Comparison of ENCODE assay signal across 14 cellular contexts in genomic region chr1:226964611-226965486, GRCh38.
"Had no signal": no experiment of that assay in that cellular context is flagged by ENCODE, and none has a peak within 500 bp of the region (broad histone marks: within the 10 kb centered on the region; RNA-seq: fewer than 3 reads in every experiment).

No MANE protein-coding gene starts in this region.

- H3K27ac ChIP-seq: colonic mucosa, parathyroid adenoma, transverse colon had no signal

- H3K4me3 Mint-ChIP-seq: activated CD4-positive, alpha-beta memory T cell treated with anti-CD3 and anti-CD28 coated beads, Interleukin-2, amount 10 ng/mL, durations not matched to agents 7 days and 5 days; activated naive CD8-positive, alpha-beta T cell treated with anti-CD3 and anti-CD28 coated beads, Interleukin-2, amount 10 ng/mL, durations not matched to agents 7 days and 5 days; neural crest cell had no signal

- H3K4me1 Mint-ChIP-seq: neural crest cell had no signal

- H2AFZ ChIP-seq: parathyroid adenoma had no signal

- H3K27me3 Mint-ChIP-seq: activated CD4-positive, alpha-beta memory T cell treated with anti-CD3 and anti-CD28 coated beads, Interleukin-2, amount 10 ng/mL, durations not matched to agents 7 days and 5 days; activated naive CD8-positive, alpha-beta T cell treated with anti-CD3 and anti-CD28 coated beads, Interleukin-2, amount 10 ng/mL, durations not matched to agents 7 days and 5 days had no signal

- H3K27ac Mint-ChIP-seq: activated CD4-positive, alpha-beta memory T cell treated with anti-CD3 and anti-CD28 coated beads, Interleukin-2, amount 10 ng/mL, durations not matched to agents 7 days and 5 days; activated naive CD8-positive, alpha-beta T cell treated with anti-CD3 and anti-CD28 coated beads, Interleukin-2, amount 10 ng/mL, durations not matched to agents 7 days and 5 days had no signal

- H3K79me2 ChIP-seq: parathyroid adenoma had no signal

- ATAC-seq: left colon had no signal

- DNase-seq: activated CD4-positive, alpha-beta memory T cell treated with anti-CD3 and anti-CD28 coated beads, Interleukin-2, amount 10 ng/mL, durations not matched to agents 7 days and 5 days; activated gamma-delta T cell treated with Interleukin-2 at 50 U/mL for 16 hours; activated naive CD8-positive, alpha-beta T cell treated with anti-CD3 and anti-CD28 coated beads, Interleukin-2, amount 10 ng/mL, durations not matched to agents 7 days and 5 days; activated T-cell treated with anti-CD3 and anti-CD28 coated beads, Interleukin-2, amount 50 U/mL, for 48 hours; colonic mucosa; effector CD8-positive, alpha-beta T cell; mesendoderm; stimulated activated CD4-positive, alpha-beta T cell treated with anti-CD3 and anti-CD28 coated beads, Interleukin-2, amount 100 ng/mL, for 48 hours; stimulated activated CD8-positive, alpha-beta memory T cell treated with anti-CD3 and anti-CD28 coated beads, Interleukin-4, amount 100 ng/mL, for 48 hours; T1000; transverse colon had no signal

- H3K9me3 ChIP-seq: colonic mucosa, transverse colon had no signal

- H3K27me3 ChIP-seq: colonic mucosa, transverse colon had no signal

- H3K9me3 Mint-ChIP-seq: activated CD4-positive, alpha-beta memory T cell treated with anti-CD3 and anti-CD28 coated beads, Interleukin-2, amount 10 ng/mL, durations not matched to agents 7 days and 5 days; activated naive CD8-positive, alpha-beta T cell treated with anti-CD3 and anti-CD28 coated beads, Interleukin-2, amount 10 ng/mL, durations not matched to agents 7 days and 5 days; neural crest cell had no signal

- H3K4me1 ChIP-seq: colonic mucosa, parathyroid adenoma, transverse colon had no signal

- H3K4me3 ChIP-seq: colonic mucosa, transverse colon had no signal

- H3K9ac ChIP-seq: parathyroid adenoma had no signal
